ENCODE assay signal across 26 cellular contexts in the genomic region with DNA sequence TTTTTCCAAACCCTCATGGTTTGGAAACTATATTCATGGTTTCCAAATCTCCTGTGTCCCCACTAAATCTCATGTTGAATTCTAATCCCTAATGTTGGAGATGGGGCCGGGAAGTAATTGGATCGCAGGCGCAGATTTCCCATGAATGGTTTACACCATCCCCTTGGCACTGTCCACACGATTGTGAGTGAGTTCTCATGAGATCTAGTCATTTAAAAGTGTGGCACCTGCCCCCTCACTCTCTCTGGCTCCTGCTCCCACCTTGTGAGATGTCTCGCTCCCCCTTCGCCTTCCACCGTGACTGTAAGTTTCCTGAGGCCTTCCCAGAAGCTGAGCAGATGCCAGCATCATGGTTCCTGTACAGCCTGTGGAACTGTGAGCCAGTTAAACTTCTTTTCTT. TPM values are rescaled to one million over a fixed set of nuclear protein-coding genes. Genes with fewer than 3 reads are reported as not detected.
DNase-seq lines count a peak whose midpoint lies in the region; ATAC-seq, FAIRE-seq and TF ChIP-seq lines count a peak whose summit lies in the region.
"Had no signal": no experiment of that assay in that cellular context is flagged by ENCODE, and none has a peak within 500 bp of the region (broad histone marks: within the 10 kb centered on the region; RNA-seq: fewer than 3 reads in every experiment).

No MANE protein-coding gene starts in this region.

- H3K36me3 Mint-ChIP-seq in activated CD4-positive, alpha-beta T cell treated with anti-CD3 and anti-CD28 coated beads, Interleukin-2, amount 10 ng/mL, durations not matched to agents 24 days and 14 days (ENCODE audit: low read depth), result peaks cover 8% of the 10 kb centered on the region
- H3K36me3 Mint-ChIP-seq in natural killer cell, result no peaks in the 10 kb centered on the region
- peaks cover 9% of the 10 kb centered on the region for H3K36me3 Mint-ChIP-seq in natural killer cell treated with Interleukin-12 subunit alpha and Interleukin-12 subunit beta and Interleukin-15 and Interleukin-18, amount 100 ng/mL, for 72 hours
- H3K36me3 Mint-ChIP-seq: CD14-positive monocyte; CD4-positive, CD25-positive, alpha-beta regulatory T cell had no signal

- peaks cover 12% of the 10 kb centered on the region for H3K27me3 Mint-ChIP-seq in activated CD4-positive, alpha-beta T cell treated with anti-CD3 and anti-CD28 coated beads, Interleukin-2, amount 10 ng/mL, durations not matched to agents 24 days and 14 days
- H3K27me3 Mint-ChIP-seq in natural killer cell (ENCODE audit: low read depth in 2 of 2), result peaks cover 0 to 3% of the 10 kb centered on the region in 2 donors
- H3K27me3 Mint-ChIP-seq in natural killer cell treated with Interleukin-12 subunit alpha and Interleukin-12 subunit beta and Interleukin-15 and Interleukin-18, amount 100 ng/mL, for 72 hours, result peaks cover 3 to 7% of the 10 kb centered on the region in 2 donors

- intact Hi-C loops in activated CD4-positive, alpha-beta T cell treated with anti-CD3 and anti-CD28 coated beads, Interleukin-2, amount 10 ng/mL, durations not matched to agents 24 days and 14 days (cut with micrococcal nuclease), result no loop called here
- intact Hi-C loops in natural killer cell (cut with micrococcal nuclease), result loop anchor here (10.0 kb wide), 1 partner anchor 348 kb away; no protein-coding TSS in a partner anchor

- H3K4me1 Mint-ChIP-seq in activated CD4-positive, alpha-beta T cell treated with anti-CD3 and anti-CD28 coated beads, Interleukin-2, amount 10 ng/mL, durations not matched to agents 24 days and 14 days, result peaks cover 8% of the 10 kb centered on the region
- H3K4me1 Mint-ChIP-seq in natural killer cell, result peaks cover 17 to 21% of the 10 kb centered on the region in 2 donors
- H3K4me1 Mint-ChIP-seq in natural killer cell treated with Interleukin-12 subunit alpha and Interleukin-12 subunit beta and Interleukin-15 and Interleukin-18, amount 100 ng/mL, for 72 hours (ENCODE audit: low read depth in 2 of 2), result peaks cover 14% of the 10 kb centered on the region in 2 donors

- H3K4me3 Mint-ChIP-seq in activated CD4-positive, alpha-beta T cell treated with anti-CD3 and anti-CD28 coated beads, Interleukin-2, amount 10 ng/mL, durations not matched to agents 24 days and 14 days, result no peak overlapping the region
- peak overlapping the region; percentile 21 for H3K4me3 Mint-ChIP-seq in natural killer cell
- H3K4me3 Mint-ChIP-seq in natural killer cell treated with Interleukin-12 subunit alpha and Interleukin-12 subunit beta and Interleukin-15 and Interleukin-18, amount 100 ng/mL, for 72 hours, result no peak overlapping the region

- FAIRE-seq in frontal cortex (lab: Jason Lieb, UNC), result no peak
- FAIRE-seq: A204.1, GM12878, GM12892, GM18507 had no signal

- TF ChIP-seq CTCF in natural killer cell (IDR thresholded peaks at IDR 0.05), result no peak

- DNase-seq in activated CD4-positive, alpha-beta T cell treated with anti-CD3 and anti-CD28 coated beads, Interleukin-2, amount 10 ng/mL, durations not matched to agents 24 days and 14 days, result peak; percentile 53
- DNase-seq in activated CD4-positive, alpha-beta T cell treated with anti-CD3 and anti-CD28 coated beads for 1 hour, result no peak
- no peak for DNase-seq in natural killer cell
- DNase-seq in natural killer cell treated with Interleukin-12 subunit alpha and Interleukin-12 subunit beta and Interleukin-15 and Interleukin-18, amount 100 ng/mL, for 72 hours (ENCODE audit: low spot score), result no peak
- DNase-seq in left lobe of liver (ENCODE audit: low spot score), result peak; percentile 19
- no peak for DNase-seq in frontal cortex (ENCODE audit: low spot score in 2 of 2)
- DNase-seq: 8988T; ACHN; BE2C; C1 segment of cervical spinal cord; CD4-positive, alpha-beta memory T cell; CD4-positive, CD25-positive, alpha-beta regulatory T cell; CD8-positive, alpha-beta memory T cell; COR-L47; DMS 273 treated with DMSO at 0.1 percent for 48 hours; DMS153; DMS53; DMS79; DND-41; EL; GDM1 had no signal

- no peak for ATAC-seq in natural killer cell
- no peak for ATAC-seq in natural killer cell treated with Interleukin-12 subunit alpha and Interleukin-12 subunit beta and Interleukin-15 and Interleukin-18, amount 100 ng/mL, for 72 hours
- no peak for ATAC-seq in left lobe of liver
- ATAC-seq: GM12878 had no signal

- H3K27ac Mint-ChIP-seq in activated CD4-positive, alpha-beta T cell treated with anti-CD3 and anti-CD28 coated beads, Interleukin-2, amount 10 ng/mL, durations not matched to agents 24 days and 14 days, result no peak overlapping the region
- H3K27ac Mint-ChIP-seq in natural killer cell, result no peak overlapping the region
- no peak overlapping the region for H3K27ac Mint-ChIP-seq in natural killer cell treated with Interleukin-12 subunit alpha and Interleukin-12 subunit beta and Interleukin-15 and Interleukin-18, amount 100 ng/mL, for 72 hours
- H3K27ac Mint-ChIP-seq: CD14-positive monocyte had no signal

- no peaks in the 10 kb centered on the region for H3K9me3 Mint-ChIP-seq in activated CD4-positive, alpha-beta T cell treated with anti-CD3 and anti-CD28 coated beads, Interleukin-2, amount 10 ng/mL, durations not matched to agents 24 days and 14 days
- H3K9me3 Mint-ChIP-seq in natural killer cell, result no peaks in the 10 kb centered on the region
- H3K9me3 Mint-ChIP-seq in natural killer cell treated with Interleukin-12 subunit alpha and Interleukin-12 subunit beta and Interleukin-15 and Interleukin-18, amount 100 ng/mL, for 72 hours, result no peaks in the 10 kb centered on the region
- H3K9me3 Mint-ChIP-seq: CD14-positive monocyte; CD4-positive, alpha-beta memory T cell; CD4-positive, CD25-positive, alpha-beta regulatory T cell; CD8-positive, alpha-beta memory T cell had no signal

RNA-seq across cellular contexts. Expression of a gene that starts 3.3 kb away (rescaled TPM):
- 56.9 and 60.5 TPM in 2 replicates for total RNA-seq in activated CD4-positive, alpha-beta T cell treated with anti-CD3 and anti-CD28 coated beads, Interleukin-2, amount 10 ng/mL, durations not matched to agents 24 days and 14 days
- total RNA-seq in natural killer cell, result 10 to 100 TPM; 31.2 to 42.1 (median 34.7) TPM
- total RNA-seq in natural killer cell treated with Interleukin-12 subunit alpha and Interleukin-12 subunit beta and Interleukin-15 and Interleukin-18, amount 100 ng/mL, for 72 hours, result 10 to 100 TPM; 30.1 to 50.3 TPM
- 9.7 TPM for total RNA-seq in left lobe of liver
- 52.2 TPM for total RNA-seq in frontal cortex

Comparison
In these comparisons a context has a peak if more than half of its experiments do, and no peak if none do; other contexts are left out.
1. DNase-seq: peak in activated CD4-positive, alpha-beta T cell treated with anti-CD3 and anti-CD28 coated beads, Interleukin-2, amount 10 ng/mL, durations not matched to agents 24 days and 14 days (single experiment) and left lobe of liver (single experiment); none in activated CD4-positive, alpha-beta T cell treated with anti-CD3 and anti-CD28 coated beads for 1 hour (single experiment), natural killer cell (single experiment), natural killer cell treated with Interleukin-12 subunit alpha and Interleukin-12 subunit beta and Interleukin-15 and Interleukin-18, amount 100 ng/mL, for 72 hours (single experiment) and frontal cortex (0 of 2).